In genomic region chr11:57318178-57318577, GRCh38 we compare ENCODE assay signal across 15 cellular contexts. TPM values are rescaled to one million over a fixed set of nuclear protein-coding genes. Genes with fewer than 3 reads are reported as not detected.
DNase-seq lines count a peak whose midpoint lies in the region; ATAC-seq and TF ChIP-seq lines count a peak whose summit lies in the region.
"Had no signal": no experiment of that assay in that cellular context is flagged by ENCODE, and none has a peak within 500 bp of the region (broad histone marks: within the 10 kb centered on the region; RNA-seq: fewer than 3 reads in every experiment).

No MANE protein-coding gene starts in this region.

- peak overlapping the region in 4 of 12 donors; percentile 6 to 27 (median 12) for H3K4me3 ChIP-seq in heart left ventricle
- H3K4me3 ChIP-seq: smooth muscle cell had no signal

- intact Hi-C loops in heart left ventricle (cut with DNase I), result no loop called here
- intact Hi-C loops in cardiac septum (cut with DNase I), result no loop called here

- H3K27me3 ChIP-seq in heart left ventricle, result no peaks in the 10 kb centered on the region

- H3K36me3 ChIP-seq in heart left ventricle, result peaks cover 0 to 77% (median 46%) of the 10 kb centered on the region in 9 donors

- H3K27me3 Mint-ChIP-seq in neural crest cell (ENCODE audit: low read depth), result no peaks in the 10 kb centered on the region
- H3K27me3 Mint-ChIP-seq: activated CD4-positive, alpha-beta T cell treated with anti-CD3 and anti-CD28 coated beads, Interleukin-2, amount 10 ng/mL, durations not matched to agents 24 days and 14 days had no signal

- H3K9me3 ChIP-seq in heart left ventricle, result no peaks in the 10 kb centered on the region
- H3K9me3 ChIP-seq: Caco-2 had no signal

- 20 to 73% (median 55%) methylated on average over 2 of the region's 2 CpGs for WGBS in heart left ventricle, 4 donors

- H3K4me1 Mint-ChIP-seq in neural crest cell, result peaks cover 38% of the 10 kb centered on the region

- H3K4me1 ChIP-seq in heart left ventricle, result peaks cover 0 to 81% (median 48%) of the 10 kb centered on the region in 12 donors

- peak overlapping the region in 11 of 12 donors; percentile 20 to 68 (median 40) for H3K27ac ChIP-seq in heart left ventricle

- TF ChIP-seq CTCF in heart left ventricle (IDR thresholded peaks at IDR 0.05), result no peak
- no peak for TF ChIP-seq CTCF in neural crest cell (conservative IDR thresholded peaks at IDR 0.05)

- ATAC-seq in heart left ventricle, result no peak
- ATAC-seq: activated T-cell treated with anti-CD3 and anti-CD28 coated beads, Interleukin-2, amount 50 U/mL, for 72 hours had no signal

- DNase-seq in heart left ventricle, result peak in 3 of 5 donors; percentile 50 to 70 (median 55)
- no peak for DNase-seq in cardiac septum (ENCODE audit: low spot score)
- peak; percentile 66 for DNase-seq in fibroblast of peridontal ligament (ENCODE audit: extremely low read depth)
- DNase-seq in neural crest cell (ENCODE audit: low read depth, low spot score), result no peak
- DNase-seq in mesenteric fat pad (ENCODE audit: low spot score), result no peak
- no peak for DNase-seq in NOMO-1 (lab: John Stamatoyannopoulos, UW; ENCODE audit: unreplicated experiment in 2 of 2)
- DNase-seq in inferior parietal cortex (ENCODE audit: extremely low spot score), result no peak
- DNase-seq in middle frontal gyrus (ENCODE audit: extremely low spot score, low spot score), result no peak
- DNase-seq: activated CD4-positive, alpha-beta T cell treated with anti-CD3 and anti-CD28 coated beads, Interleukin-2, amount 10 ng/mL, durations not matched to agents 24 days and 14 days; activated T-cell treated with anti-CD3 and anti-CD28 coated beads, Interleukin-2, amount 50 U/mL, for 72 hours; amniotic stem cell; Caco-2; NCI-H1092; T-helper 2 cell had no signal

- no peak for TF ChIP-seq POLR2A in heart left ventricle (IDR thresholded peaks at IDR 0.05)

- peak overlapping the region; percentile 20 for H3K4me3 Mint-ChIP-seq in neural crest cell
- H3K4me3 Mint-ChIP-seq: activated CD4-positive, alpha-beta T cell treated with anti-CD3 and anti-CD28 coated beads, Interleukin-2, amount 10 ng/mL, durations not matched to agents 24 days and 14 days; activated T-cell treated with anti-CD3 and anti-CD28 coated beads, Interleukin-2, amount 50 U/mL, for 72 hours had no signal

- peaks cover 14% of the 10 kb centered on the region for H3K36me3 Mint-ChIP-seq in neural crest cell (ENCODE audit: low read depth)

- no peaks in the 10 kb centered on the region for H3K9me3 Mint-ChIP-seq in neural crest cell
- H3K9me3 Mint-ChIP-seq: activated CD4-positive, alpha-beta T cell treated with anti-CD3 and anti-CD28 coated beads, Interleukin-2, amount 10 ng/mL, durations not matched to agents 24 days and 14 days; activated T-cell treated with anti-CD3 and anti-CD28 coated beads, Interleukin-2, amount 50 U/mL, for 72 hours had no signal

- no peak overlapping the region for H3K27ac Mint-ChIP-seq in neural crest cell (ENCODE audit: unreplicated experiment)
- H3K27ac Mint-ChIP-seq: activated CD4-positive, alpha-beta T cell treated with anti-CD3 and anti-CD28 coated beads, Interleukin-2, amount 10 ng/mL, durations not matched to agents 24 days and 14 days; activated T-cell treated with anti-CD3 and anti-CD28 coated beads, Interleukin-2, amount 50 U/mL, for 72 hours had no signal

RNA-seq across cellular contexts. Expression of gene TNKS1BP1, which starts 6.6 kb away (rescaled TPM):
- total RNA-seq in heart left ventricle, result 10 to 100 TPM; 25.3 to 68.3 (median 33.1) TPM
- polyA plus RNA-seq in heart left ventricle, result 10 to 100 TPM; 36.9 to 45.3 TPM
- total RNA-seq in cardiac septum, result 36.2 TPM
- total RNA-seq in neural crest cell, result 105 and 114 TPM in 2 replicates
- 236 TPM for total RNA-seq in mesenteric fat pad

RNA-seq across cellular contexts. Expression of gene SSRP1, which starts 17.5 kb away (rescaled TPM):
- total RNA-seq in heart left ventricle (10 to 100 TPM; 31.8 to 60.4 (median 41.6) TPM), cardiac septum (35.4 TPM), neural crest cell (280 TPM in 2 replicates), mesenteric fat pad (54.0 TPM)
- 10 to 100 TPM; 21.8 to 86.5 TPM for polyA plus RNA-seq in heart left ventricle

RNA-seq across cellular contexts. Expression of gene P2RX3, which starts 20.0 kb away (rescaled TPM):
- 1 to 10 TPM in 7 of 9 donors, under 1 TPM in 2; 0.63 to 7.1 (median 1.5) TPM for total RNA-seq in heart left ventricle
- polyA plus RNA-seq in heart left ventricle, result under 1 TPM; 0.35 to 0.72 TPM
- total RNA-seq in cardiac septum, result 0.48 TPM
- 14.3 and 15.5 TPM in 2 replicates for total RNA-seq in neural crest cell
- total RNA-seq in mesenteric fat pad, result not detected
- total RNA-seq: activated CD4-positive, alpha-beta T cell treated with anti-CD3 and anti-CD28 coated beads, Interleukin-2, amount 10 ng/mL, durations not matched to agents 24 days and 14 days; activated T-cell treated with anti-CD3 and anti-CD28 coated beads, Interleukin-2, amount 50 U/mL, for 72 hours; Caco-2; smooth muscle cell had no signal

Comparison
In these comparisons a context has a peak if more than half of its experiments do, and no peak if none do; other contexts are left out.
1. DNase-seq: peak in heart left ventricle (3 of 5) and fibroblast of peridontal ligament (single experiment); none in cardiac septum (single experiment), neural crest cell (single experiment), mesenteric fat pad (single experiment), NOMO-1 (0 of 2), inferior parietal cortex (single experiment) and middle frontal gyrus (single experiment).